In the genomic region with DNA sequence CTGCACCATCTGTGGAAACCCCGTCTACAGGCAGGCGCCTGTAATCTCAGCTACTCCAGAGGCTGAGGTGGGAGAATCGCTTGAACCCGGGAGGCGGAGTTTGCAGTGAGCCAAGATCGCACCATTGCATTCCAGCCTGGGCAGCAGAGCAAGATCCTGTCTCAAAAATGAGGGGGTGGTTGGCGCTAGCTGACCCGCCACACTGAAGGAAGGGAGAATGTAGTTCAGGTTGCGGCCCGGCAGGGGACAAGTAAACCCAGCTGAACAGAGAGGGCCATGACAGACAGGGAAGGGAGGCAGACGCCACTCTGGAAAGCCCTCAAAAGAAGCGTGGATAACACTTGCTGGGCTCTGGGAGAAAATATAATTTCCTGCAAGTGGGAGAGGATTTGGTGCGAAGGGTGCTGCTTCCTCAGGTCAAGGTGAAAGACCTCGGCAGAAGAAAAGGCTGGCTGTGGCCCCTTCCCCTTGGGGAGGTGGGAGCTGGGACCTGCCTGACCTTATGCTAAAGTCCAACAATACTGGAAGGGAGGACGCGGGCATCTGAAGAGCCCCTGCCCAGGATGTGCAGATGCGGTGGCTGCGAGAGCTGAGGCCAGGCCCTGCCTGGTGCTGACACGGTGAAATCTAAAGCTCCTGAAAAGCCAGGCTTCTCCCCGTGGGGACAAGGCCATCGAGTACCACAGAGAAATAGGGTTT, we compare ENCODE assay signal across 32 cellular contexts. TPM values are rescaled to one million over a fixed set of nuclear protein-coding genes. Genes with fewer than 3 reads are reported as not detected.
"Had no signal": no experiment of that assay in that cellular context is flagged by ENCODE, and none has a peak within 500 bp of the region (broad histone marks: within the 10 kb centered on the region; RNA-seq: fewer than 3 reads in every experiment).

No MANE protein-coding gene starts in this region.

- H3K9me3 ChIP-seq: SJCRH30 had no signal

- H3K4me3 ChIP-seq: cardiac muscle cell, SJCRH30, SK-N-MC had no signal

- H3K27ac ChIP-seq: cardiac muscle cell, SJCRH30, SK-N-MC, WERI-Rb-1 had no signal

- ATAC-seq: activated CD8-positive, alpha-beta T cell treated with anti-CD3 and anti-CD28 coated beads for 36 hours; activated T-cell treated with anti-CD3 and anti-CD28 coated beads, Interleukin-2, amount 50 U/mL, for 72 hours; activated T-helper 17 cell treated with anti-CD3 and anti-CD28 coated beads, Interleukin-2, amount 50 U/mL, for 72 hours; Panc1 had no signal

- H3K36me3 ChIP-seq: cardiac muscle cell, SJCRH30, WERI-Rb-1 had no signal

- H3K27me3 Mint-ChIP-seq: activated CD4-positive, alpha-beta T cell treated with anti-CD3 and anti-CD28 coated beads, Interleukin-2, amount 10 ng/mL, durations not matched to agents 24 days and 14 days; activated CD8-positive, alpha-beta T cell treated with anti-CD3 and anti-CD28 coated beads for 36 hours; activated naive CD8-positive, alpha-beta T cell treated with anti-CD3 and anti-CD28 coated beads for 36 hours; activated T-helper 17 cell treated with anti-CD3 and anti-CD28 coated beads, Interleukin-2, amount 50 U/mL, for 72 hours; central memory CD8-positive, alpha-beta T cell had no signal

- H3K9me3 Mint-ChIP-seq: activated CD4-positive, alpha-beta T cell treated with anti-CD3 and anti-CD28 coated beads, Interleukin-2, amount 10 ng/mL, durations not matched to agents 24 days and 14 days; activated CD8-positive, alpha-beta T cell treated with anti-CD3 and anti-CD28 coated beads for 36 hours; activated naive CD8-positive, alpha-beta T cell treated with anti-CD3 and anti-CD28 coated beads for 36 hours; activated T-cell treated with anti-CD3 and anti-CD28 coated beads, Interleukin-2, amount 50 U/mL, for 72 hours; activated T-helper 17 cell treated with anti-CD3 and anti-CD28 coated beads, Interleukin-2, amount 50 U/mL, for 72 hours; central memory CD8-positive, alpha-beta T cell; T-helper 1 cell treated with Interleukin-12 subunit alpha and Interleukin-12 subunit beta and Interleukin-4 antibody, amounts not matched to agents 30 μg/mL and 1 μg/mL, for 36 hours had no signal

- H3K4me3 Mint-ChIP-seq: activated CD4-positive, alpha-beta T cell treated with anti-CD3 and anti-CD28 coated beads, Interleukin-2, amount 10 ng/mL, durations not matched to agents 24 days and 14 days; activated CD8-positive, alpha-beta T cell treated with anti-CD3 and anti-CD28 coated beads for 36 hours; activated naive CD8-positive, alpha-beta T cell treated with anti-CD3 and anti-CD28 coated beads for 36 hours; activated T-cell treated with anti-CD3 and anti-CD28 coated beads, Interleukin-2, amount 50 U/mL, for 72 hours; activated T-helper 17 cell treated with anti-CD3 and anti-CD28 coated beads, Interleukin-2, amount 50 U/mL, for 72 hours; central memory CD8-positive, alpha-beta T cell; T-helper 1 cell treated with Interleukin-12 subunit alpha and Interleukin-12 subunit beta and Interleukin-4 antibody, amounts not matched to agents 30 μg/mL and 1 μg/mL, for 36 hours had no signal

- H3K27me3 ChIP-seq: SJCRH30 had no signal

- H3K27ac Mint-ChIP-seq: activated CD8-positive, alpha-beta T cell treated with anti-CD3 and anti-CD28 coated beads for 36 hours; activated naive CD8-positive, alpha-beta T cell treated with anti-CD3 and anti-CD28 coated beads for 36 hours; activated T-cell treated with anti-CD3 and anti-CD28 coated beads, Interleukin-2, amount 50 U/mL, for 72 hours; T-helper 1 cell treated with Interleukin-12 subunit alpha and Interleukin-12 subunit beta and Interleukin-4 antibody, amounts not matched to agents 30 μg/mL and 1 μg/mL, for 36 hours had no signal

- DNase-seq: activated CD4-positive, alpha-beta T cell treated with anti-CD3 and anti-CD28 coated beads for 1 hour; activated CD4-positive, alpha-beta T cell treated with anti-CD3 and anti-CD28 coated beads, Interleukin-2, amount 10 ng/mL, durations not matched to agents 24 days and 14 days; activated CD4-positive, alpha-beta T cell treated with anti-CD3 and anti-CD28 coated beads, Interleukin-2, amount 50 U/mL, for 4 hours; activated CD4-positive, CD25-positive, alpha-beta regulatory T cell; activated CD8-positive, alpha-beta T cell treated with anti-CD3 and anti-CD28 coated beads for 36 hours; activated effector memory CD4-positive, alpha-beta T cell treated with anti-CD3 and anti-CD28 coated beads, Interleukin-2, amount 50 U/mL, for 16 hours; activated naive CD4-positive, alpha-beta T cell; activated naive CD4-positive, alpha-beta T cell treated with anti-CD3 and anti-CD28 coated beads, Interleukin-2, amount 50 U/mL, for 16 hours; activated naive CD8-positive, alpha-beta T cell treated with anti-CD3 and anti-CD28 coated beads for 36 hours; activated T-cell treated with anti-CD3 and anti-CD28 coated beads, Interleukin-2, amount 50 U/mL, for 1 hour; activated T-cell treated with anti-CD3 and anti-CD28 coated beads, Interleukin-2, amount 50 U/mL, for 72 hours; amniotic stem cell; aorta; NCI-H1092 treated with DMSO at 0.1 percent for 48 hours; NCI-H1417; NCI-H146; NCI-H187; NCI-H2029 treated with DMSO at 0.1 percent for 48 hours; NCI-H345; NCI-H524 treated with DMSO at 0.1 percent for 48 hours; SHP77; SJCRH30; T-helper 9 cell; WERI-Rb-1 had no signal

- H3K4me1 ChIP-seq: SJCRH30 had no signal

RNA-seq across cellular contexts. Expression of a gene that starts 22.3 kb away (rescaled TPM):
- total RNA-seq: NCI-H460 had no signal

RNA-seq across cellular contexts. Expression of a gene that starts 51.7 kb away (rescaled TPM):
- total RNA-seq: activated CD4-positive, alpha-beta T cell treated with anti-CD3 and anti-CD28 coated beads, Interleukin-2, amount 10 ng/mL, durations not matched to agents 24 days and 14 days; activated CD8-positive, alpha-beta memory T cell treated with anti-CD3 and anti-CD28 coated beads for 36 hours; activated CD8-positive, alpha-beta T cell treated with anti-CD3 and anti-CD28 coated beads for 36 hours; activated naive CD8-positive, alpha-beta T cell treated with anti-CD3 and anti-CD28 coated beads for 36 hours; activated T-cell treated with anti-CD3 and anti-CD28 coated beads, Interleukin-2, amount 50 U/mL, for 72 hours; activated T-helper 17 cell treated with anti-CD3 and anti-CD28 coated beads, Interleukin-2, amount 50 U/mL, for 72 hours; cardiac muscle cell; NCI-H460; SJCRH30 had no signal
